1 cellular context compared by ENCODE assay signal in genomic region chr15:43487271-43487895, GRCh38.
TF ChIP-seq lines count a peak whose summit lies in the region.

No MANE protein-coding gene starts in this region.

TF ChIP-seq in IMR-90, 13 proteins besides CTCF, POLR2A, EP300 and RAD21 (continued from another document):
- TF ChIP-seq ELK1 (IDR thresholded peaks at IDR 0.05; ENCODE audit: borderline replicate concordance, low read depth, low read length) (no peak), RCOR1 (IDR thresholded peaks at IDR 0.05; ENCODE audit: insufficient replicate concordance, low read length) (no peak), RFX5 (IDR thresholded peaks at IDR 0.05; ENCODE audit: low read depth, low read length) (no peak), BHLHE40 (IDR thresholded peaks at IDR 0.05; ENCODE audit: low read depth, low read length) (no peak), CEBPB (IDR thresholded peaks at IDR 0.05; ENCODE audit: low read depth, low read length) (no peak), CHD1 (IDR thresholded peaks at IDR 0.05; ENCODE audit: low read depth, low read length) (no peak), MAZ (IDR thresholded peaks at IDR 0.05; ENCODE audit: borderline replicate concordance, low read depth, low read length) (no peak), FOS (IDR thresholded peaks at IDR 0.05; ENCODE audit: low read depth, low read length) (no peak)
